ENCODE assay signal across 14 cellular contexts in the genomic region with DNA sequence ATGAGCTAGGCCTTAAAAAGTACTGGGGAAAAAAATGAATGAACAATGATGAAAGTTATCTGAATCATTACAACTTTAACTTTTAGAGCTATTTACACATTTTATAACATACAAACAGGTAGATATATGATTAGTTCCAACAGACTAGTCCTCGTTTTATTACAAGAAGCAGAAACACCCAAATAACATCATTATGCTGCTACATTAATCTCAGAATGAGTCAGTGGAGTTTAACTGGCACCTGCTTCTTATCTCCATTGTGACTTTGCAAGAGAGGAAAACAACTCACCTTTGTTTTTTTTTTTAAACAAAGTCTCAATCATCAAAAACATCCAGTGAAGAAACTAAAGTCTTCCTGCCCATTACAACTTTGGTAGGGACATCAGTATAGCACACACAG. TPM values are rescaled to one million over a fixed set of nuclear protein-coding genes. Genes with fewer than 3 reads are reported as not detected.
A peak's percentile ranks its signal among the peaks of the same experiment; 100 is the strongest.
DNase-seq lines count a peak whose midpoint lies in the region; ATAC-seq and TF ChIP-seq lines count a peak whose summit lies in the region.
"Had no signal": no experiment of that assay in that cellular context is flagged by ENCODE, and none has a peak within 500 bp of the region (broad histone marks: within the 10 kb centered on the region; RNA-seq: fewer than 3 reads in every experiment).

No MANE protein-coding gene starts in this region.

- H3K27me3 Mint-ChIP-seq in activated naive CD8-positive, alpha-beta T cell, result no peaks in the 10 kb centered on the region
- H3K27me3 Mint-ChIP-seq: CD4-positive, alpha-beta memory T cell had no signal

- WGBS in psoas muscle, 3 donors, result 66 to 77% (median 72%) methylated on average over 1 of the region's 1 CpG

- H3K9me3 Mint-ChIP-seq in activated naive CD8-positive, alpha-beta T cell (ENCODE audit: low read depth), result no peaks in the 10 kb centered on the region
- H3K9me3 Mint-ChIP-seq: CD4-positive, alpha-beta memory T cell had no signal

- H3K27ac ChIP-seq in psoas muscle, result peak overlapping the region; percentile 90
- H3K27ac ChIP-seq: testis had no signal

- ATAC-seq in GM21786 (IDR thresholded peaks at IDR 0.05; ENCODE audit: unreplicated experiment) (peak; percentile 17), psoas muscle (no peak), GM18498 (IDR thresholded peaks at IDR 0.05; ENCODE audit: unreplicated experiment) (no peak)
- ATAC-seq: SK-N-SH treated with all-trans-retinoic acid at 6 μM for 48 hours had no signal

- TF ChIP-seq CTCF in GM12865 (IDR thresholded peaks at IDR 0.05; ENCODE audit: insufficient read depth, low read depth, low read length, missing control alignments) (no peak), psoas muscle (IDR thresholded peaks at IDR 0.05) (no peak)

- H3K27ac Mint-ChIP-seq in activated naive CD8-positive, alpha-beta T cell, result peak overlapping the region; percentile 69

- DNase-seq in GM12865 (ENCODE audit: low read depth) (peak; percentile 60), psoas muscle (no peak), NCI-H2196 treated with DMSO at 0.1 percent for 48 hours (lab: John Stamatoyannopoulos, UW; ENCODE audit: unreplicated experiment) (no peak), SKM-1 (lab: John Stamatoyannopoulos, UW; ENCODE audit: unreplicated experiment) (no peak), NCI-H2081 (lab: John Stamatoyannopoulos, UW) (no peak)
- DNase-seq: activated effector memory CD4-positive, alpha-beta T cell treated with Interleukin-2 at 50 U/mL for 16 hours; CD4-positive, alpha-beta memory T cell; NCI-H2107; testis had no signal

- no peaks in the 10 kb centered on the region for H3K9me3 ChIP-seq in psoas muscle
- H3K9me3 ChIP-seq: testis had no signal

- no peaks in the 10 kb centered on the region for H3K36me3 ChIP-seq in psoas muscle (ENCODE audit: insufficient read depth in 1 of 2, low read depth in 1 of 2)

- H3K4me1 Mint-ChIP-seq in activated naive CD8-positive, alpha-beta T cell (ENCODE audit: low read depth), result peaks cover 96% of the 10 kb centered on the region

- H3K4me3 ChIP-seq in GM12865 (ENCODE audit: low read depth, low read length) (peak overlapping the region; percentile 35), psoas muscle (no peak overlapping the region)
- H3K4me3 ChIP-seq: testis had no signal

- H3K4me3 Mint-ChIP-seq in activated naive CD8-positive, alpha-beta T cell, result peak overlapping the region; percentile 56
- H3K4me3 Mint-ChIP-seq: neural crest cell had no signal

- H3K36me3 Mint-ChIP-seq in activated naive CD8-positive, alpha-beta T cell, result peaks cover 4% of the 10 kb centered on the region

- H3K4me1 ChIP-seq in psoas muscle, result peaks cover 88% of the 10 kb centered on the region
- H3K4me1 ChIP-seq: testis had no signal

- no peaks in the 10 kb centered on the region for H3K27me3 ChIP-seq in psoas muscle (ENCODE audit: insufficient read depth in 3 of 3, low read length in 2 of 3)
- H3K27me3 ChIP-seq: testis had no signal

- intact Hi-C loops in psoas muscle (cut with DNase I), result no loop called here

RNA-seq across cellular contexts. Expression of a gene that starts 15.2 kb away (rescaled TPM):
- 10 to 100 TPM; 13.8 to 26.5 (median 18.2) TPM for total RNA-seq in psoas muscle
- polyA plus RNA-seq in psoas muscle, result 10 to 100 TPM in 1 of 3 donors, 1 to 10 TPM in 2; 2.2 to 14.7 (median 4.0) TPM
